In the genomic region with DNA sequence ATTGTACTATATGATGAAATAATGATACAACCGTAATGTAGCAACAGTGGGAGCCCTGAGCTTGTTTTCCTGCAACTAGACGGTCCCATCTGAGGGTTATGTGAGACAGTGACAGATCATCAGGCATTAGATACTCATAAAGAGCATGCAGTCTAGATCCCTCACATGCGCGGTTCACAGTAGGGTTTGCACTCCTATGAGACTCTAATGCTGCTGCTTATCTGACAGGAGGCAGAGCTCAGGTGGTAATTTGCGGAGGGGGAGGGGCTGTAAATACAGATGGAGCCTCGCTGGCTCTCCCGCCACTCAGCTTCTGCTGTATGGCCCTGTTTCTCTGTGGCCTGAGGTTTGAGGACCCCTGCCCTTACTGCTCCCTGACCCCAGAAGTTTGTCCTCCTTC, we compare ENCODE assay signal across 2 cellular contexts.
A peak's percentile ranks its signal among the peaks of the same experiment; 100 is the strongest.
TF ChIP-seq lines count a peak whose summit lies in the region.

No MANE protein-coding gene starts in this region.

TF ChIP-seq in HEK293T, 16 proteins besides CTCF, POLR2A, EP300 and RAD21 (continued from another document):
- TF ChIP-seq PKNOX1 (IDR thresholded peaks at IDR 0.05) (0 out of 2 replicates have a peak, but pooled peaks have one; percentile 7), CTBP1 (IDR thresholded peaks at IDR 0.05; ENCODE audit: borderline replicate concordance) (no peak), FOXK2 (IDR thresholded peaks at IDR 0.05) (no peak), BHLHE40 (IDR thresholded peaks at IDR 0.05; ENCODE audit: borderline replicate concordance) (no peak), ARNT (IDR thresholded peaks at IDR 0.05) (no peak), NFRKB (IDR thresholded peaks at IDR 0.05) (no peak), LEF1 (IDR thresholded peaks at IDR 0.05; ENCODE audit: borderline replicate concordance) (no peak)

TF ChIP-seq in HepG2, 621 proteins besides CTCF, POLR2A, EP300 and RAD21 (continued from another document):
- TF ChIP-seq ZNF773 (CRISPR knock-in tag; IDR thresholded peaks at IDR 0.05; ENCODE audit: borderline replicate concordance) (no peak), MTF2 (CRISPR knock-in tag; IDR thresholded peaks at IDR 0.05; ENCODE audit: borderline replicate concordance) (no peak), ARNTL (CRISPR knock-in tag; IDR thresholded peaks at IDR 0.05) (no peak), SYNCRIP (IDR thresholded peaks at IDR 0.05; ENCODE audit: insufficient read depth, low read depth, low read length) (no peak), ZNF564 (CRISPR knock-in tag; IDR thresholded peaks at IDR 0.05) (no peak), ELF3 (CRISPR knock-in tag; IDR thresholded peaks at IDR 0.05) (no peak), NCOR1 (IDR thresholded peaks at IDR 0.05; ENCODE audit: borderline replicate concordance, low read length) (no peak), ZNF660 (CRISPR knock-in tag; IDR thresholded peaks at IDR 0.05; ENCODE audit: borderline replicate concordance, low read depth) (no peak), ZEB1 (IDR thresholded peaks at IDR 0.05; ENCODE audit: insufficient replicate concordance, low read depth) (no peak), RFXANK (CRISPR knock-in tag; IDR thresholded peaks at IDR 0.05) (no peak), IKZF4 (CRISPR knock-in tag; IDR thresholded peaks at IDR 0.05; ENCODE audit: borderline replicate concordance, low read depth, not compliant biosample characterization) (no peak), SAP130 (CRISPR knock-in tag; IDR thresholded peaks at IDR 0.05; ENCODE audit: low read depth) (no peak), SP5 (CRISPR knock-in tag; IDR thresholded peaks at IDR 0.05; ENCODE audit: borderline replicate concordance, low read depth) (no peak), SNAPC5 (CRISPR knock-in tag; IDR thresholded peaks at IDR 0.05; ENCODE audit: borderline replicate concordance) (no peak)
TF ChIP-seq in HepG2: peak in this region for 0.
